8 cellular contexts compared by ENCODE assay signal in genomic region chr7:135558881-135559280, GRCh38. TPM values are rescaled to one million over a fixed set of nuclear protein-coding genes. Genes with fewer than 3 reads are reported as not detected.
DNase-seq lines count a peak whose midpoint lies in the region; ATAC-seq, FAIRE-seq and TF ChIP-seq lines count a peak whose summit lies in the region.

No MANE protein-coding gene starts in this region.

- no peak overlapping the region for H4K8ac ChIP-seq in mesenchymal stem cell (ENCODE audit: low read length)

- H2BK12ac ChIP-seq in mesenchymal stem cell (ENCODE audit: low read length in 2 of 2): no peak overlapping the region

- no peak overlapping the region for H3K14ac ChIP-seq in mesenchymal stem cell (ENCODE audit: low read length in 2 of 2)

- H3K9me3 ChIP-seq in heart left ventricle (no peaks in the 10 kb centered on the region), mesenchymal stem cell (ENCODE audit: control insufficient read depth, low read length) (no peaks in the 10 kb centered on the region)

- FAIRE-seq in bronchial epithelial cell (lab: Jason Lieb, UNC): no peak

- peaks cover 6% of the 10 kb centered on the region for H3K79me1 ChIP-seq in mesenchymal stem cell (replicated peaks; ENCODE audit: low read length, poor library complexity, severe bottlenecking)

- no peak overlapping the region for H2BK5ac ChIP-seq in mesenchymal stem cell (ENCODE audit: low read depth, low read length, poor library complexity, severe bottlenecking)

- intact Hi-C loops in heart left ventricle (cut with DNase I) (loop anchor here in 8 of 10 donors (1.0 to 10.0 kb wide), 8 partner anchors 47 to 278 kb away; partner anchors contain the start of gene CNOT4 (in 4 of the 8)), Right ventricle myocardium superior (cut with DNase I) (loop anchor here (2.0 to 5.0 kb wide), 2 partner anchors 47 to 278 kb away; partner anchors contain the start of gene CNOT4)

- H2AFZ ChIP-seq in mesenchymal stem cell (ENCODE audit: low read depth, low read length): no peak overlapping the region

- ATAC-seq in heart left ventricle (no peak), Right ventricle myocardium superior (ENCODE audit: poor library complexity) (no peak), GM18517 (IDR thresholded peaks at IDR 0.05; ENCODE audit: unreplicated experiment) (no peak)

- peak overlapping the region; percentile 64 for H3K4me2 ChIP-seq in mesenchymal stem cell (ENCODE audit: low read length, poor library complexity, severe bottlenecking)

- no peak overlapping the region for H2AK5ac ChIP-seq in mesenchymal stem cell (ENCODE audit: low read length, severe bottlenecking)

- H3K4me3 ChIP-seq in heart left ventricle: peak overlapping the region; percentile 67 to 98 (median 88)
- H3K4me3 ChIP-seq in bronchial epithelial cell (ENCODE audit: low read depth, low read length): peak overlapping the region; percentile 54
- peak overlapping the region in 1 of 2 experiments; percentile 99 for H3K4me3 ChIP-seq in mesenchymal stem cell (ENCODE audit: insufficient read depth in 1 of 2, low read depth in 1 of 2, low read length in 2 of 2)
- H3K4me3 ChIP-seq in urinary bladder (ENCODE audit: low read depth, low read length): peak overlapping the region; percentile 70

- H3K4ac ChIP-seq in mesenchymal stem cell (ENCODE audit: low read depth in 1 of 2, low read length in 2 of 2): no peak overlapping the region

- H3K4me1 ChIP-seq in heart left ventricle: peaks cover 0 to 33% (median 9%) of the 10 kb centered on the region in 12 donors
- H3K4me1 ChIP-seq in mesenchymal stem cell (ENCODE audit: control insufficient read depth, insufficient read depth, low read depth, low read length): peaks cover 5% of the 10 kb centered on the region
- H3K4me1 ChIP-seq in urinary bladder (ENCODE audit: insufficient read depth): no peaks in the 10 kb centered on the region

- H3K9ac ChIP-seq in mesenchymal stem cell (ENCODE audit: low read length): peak overlapping the region; percentile 98

- H2BK120ac ChIP-seq in mesenchymal stem cell (ENCODE audit: low read depth, low read length): no peak overlapping the region

- TF ChIP-seq POLR2A in heart left ventricle (IDR thresholded peaks at IDR 0.05): no peak

- 54 to 65% (median 61%) methylated on average over 5 of the region's 5 CpGs for WGBS in heart left ventricle, 4 donors
- 91% methylated on average over 2 of the region's 5 CpGs for WGBS in mesenchymal stem cell
- WGBS in urinary bladder: 55% methylated on average over 5 of the region's 5 CpGs

- no peak for TF ChIP-seq CTCF in heart left ventricle (IDR thresholded peaks at IDR 0.05)
- TF ChIP-seq CTCF in bronchial epithelial cell (IDR thresholded peaks at IDR 0.05; ENCODE audit: insufficient read depth, low read length, severe bottlenecking): no peak

- H4K91ac ChIP-seq in mesenchymal stem cell (ENCODE audit: low read length): no peak overlapping the region

- H3K27me3 ChIP-seq in heart left ventricle (no peaks in the 10 kb centered on the region), bronchial epithelial cell (ENCODE audit: control insufficient read depth, insufficient read depth, low read length) (no peaks in the 10 kb centered on the region), mesenchymal stem cell (ENCODE audit: control insufficient read depth in 1 of 2, insufficient read depth in 1 of 2, low read length in 2 of 2) (no peaks in the 10 kb centered on the region)

- H3K18ac ChIP-seq in mesenchymal stem cell (ENCODE audit: low read depth in 1 of 2, low read length in 2 of 2): no peak overlapping the region

- H3K23ac ChIP-seq in mesenchymal stem cell (ENCODE audit: low read length in 2 of 2): no peak overlapping the region

- peak overlapping the region in 7 of 12 donors; percentile 92 to 99 (median 93) for H3K27ac ChIP-seq in heart left ventricle
- no peak overlapping the region for H3K27ac ChIP-seq in mesenchymal stem cell (ENCODE audit: low read length, poor library complexity, severe bottlenecking)
- no peak overlapping the region for H3K27ac ChIP-seq in urinary bladder (ENCODE audit: low read depth)

- no peaks in the 10 kb centered on the region for H3K36me3 ChIP-seq in heart left ventricle
- no peaks in the 10 kb centered on the region for H3K36me3 ChIP-seq in bronchial epithelial cell (ENCODE audit: control insufficient read depth, insufficient read depth, low read length)
- no peaks in the 10 kb centered on the region for H3K36me3 ChIP-seq in mesenchymal stem cell (ENCODE audit: control insufficient read depth in 1 of 2, insufficient read depth in 2 of 2, low read depth in 1 of 2, low read length in 2 of 2)
- no peaks in the 10 kb centered on the region for H3K36me3 ChIP-seq in urinary bladder (ENCODE audit: insufficient read depth)

- DNase-seq in heart left ventricle: no peak
- DNase-seq in Right ventricle myocardium superior: no peak
- no peak for DNase-seq in bronchial epithelial cell (ENCODE audit: low read depth)
- DNase-seq in mesenchymal stem cell: no peak
- DNase-seq in NCI-H1417 (lab: John Stamatoyannopoulos, UW): no peak
- no peak for DNase-seq in NCI-H526 (lab: John Stamatoyannopoulos, UW)

- H2BK15ac ChIP-seq in mesenchymal stem cell (ENCODE audit: low read depth, poor library complexity, severe bottlenecking): no peak overlapping the region

RNA-seq across cellular contexts. Expression of gene NUP205, which starts 1.2 kb away (rescaled TPM):
- total RNA-seq in heart left ventricle: 10 to 100 TPM in 8 of 9 donors, 1 to 10 TPM in 1; 9.4 to 18.6 (median 13.6) TPM
- 10 to 100 TPM; 11.7 to 16.3 TPM for polyA plus RNA-seq in heart left ventricle
- total RNA-seq in Right ventricle myocardium superior: 13.0 TPM
- 45.0 and 53.8 TPM in 2 replicates for total RNA-seq in bronchial epithelial cell
- 20.3 TPM for polyA plus RNA-seq in mesenchymal stem cell (2013, experiment 1 of 2)
- polyA plus RNA-seq in mesenchymal stem cell (2013, experiment 2 of 2): 23.8 TPM
- total RNA-seq in urinary bladder: 50.6 TPM
- 21.4 TPM for polyA plus RNA-seq in urinary bladder

RNA-seq across cellular contexts. Expression of gene CNOT4, which starts 49.0 kb away (rescaled TPM):
- total RNA-seq in heart left ventricle (10 to 100 TPM; 21.2 to 29.2 (median 24.0) TPM), Right ventricle myocardium superior (26.7 TPM), bronchial epithelial cell (3.9 and 9.5 TPM in 2 replicates), urinary bladder (36.1 TPM)
- polyA plus RNA-seq in heart left ventricle (1 to 10 TPM; 7.9 to 9.4 TPM), urinary bladder (11.7 TPM)
- 21.2 TPM for polyA plus RNA-seq in mesenchymal stem cell (2013, experiment 1 of 2)
- 19.9 TPM for polyA plus RNA-seq in mesenchymal stem cell (2013, experiment 2 of 2)

Comparison
In these comparisons a context has a peak if more than half of its experiments do, and no peak if none do; other contexts are left out.
1. H3K27ac ChIP-seq: peak in heart left ventricle (7 of 12); none in mesenchymal stem cell (single experiment) and urinary bladder (single experiment).